In genomic region chr1:206967096-206967851, GRCh38 we compare ENCODE assay signal across 9 cellular contexts. TPM values are rescaled to one million over a fixed set of nuclear protein-coding genes. Genes with fewer than 3 reads are reported as not detected.
DNase-seq lines count a peak whose midpoint lies in the region; ATAC-seq lines count a peak whose summit lies in the region.
"Had no signal": no experiment of that assay in that cellular context is flagged by ENCODE, and none has a peak within 500 bp of the region (broad histone marks: within the 10 kb centered on the region; RNA-seq: fewer than 3 reads in every experiment).

No MANE protein-coding gene starts in this region.

- H3K36me3 Mint-ChIP-seq in dendritic cell treated with granulocyte-macrophage colony-stimulating factor and Interleukin-4, amounts not matched to agents 40 ng/mL and 50 ng/mL, for 4 days (ENCODE audit: low read depth): no peaks in the 10 kb centered on the region

- peaks cover 45% of the 10 kb centered on the region for H3K27me3 Mint-ChIP-seq in dendritic cell treated with granulocyte-macrophage colony-stimulating factor and Interleukin-4, amounts not matched to agents 40 ng/mL and 50 ng/mL, for 4 days

- intact Hi-C loops in dendritic cell treated with granulocyte-macrophage colony-stimulating factor and Interleukin-4, amounts not matched to agents 40 ng/mL and 50 ng/mL, for 4 days (cut with micrococcal nuclease): no loop called here

- peak overlapping the region; percentile 33 for H3K4me3 Mint-ChIP-seq in dendritic cell treated with granulocyte-macrophage colony-stimulating factor and Interleukin-4, amounts not matched to agents 40 ng/mL and 50 ng/mL, for 4 days

- H3K4me1 Mint-ChIP-seq in dendritic cell treated with granulocyte-macrophage colony-stimulating factor and Interleukin-4, amounts not matched to agents 40 ng/mL and 50 ng/mL, for 4 days (ENCODE audit: low read depth): peaks cover 69% of the 10 kb centered on the region

- H3K9me3 Mint-ChIP-seq in dendritic cell treated with granulocyte-macrophage colony-stimulating factor and Interleukin-4, amounts not matched to agents 40 ng/mL and 50 ng/mL, for 4 days: no peaks in the 10 kb centered on the region

- DNase-seq in AML-193 (lab: John Stamatoyannopoulos, UW): peak; percentile 77 to 79
- peak; percentile 5 for DNase-seq in LHCN-M2 (ENCODE audit: low read depth)
- no peak for DNase-seq in dermis blood vessel endothelial cell
- no peak for DNase-seq in stimulated activated CD4-positive, alpha-beta T cell treated with anti-CD3 and anti-CD28 coated beads, Interleukin-15, amount 100 ng/mL, for 24 hours
- no peak for DNase-seq in hepatic stellate cell (ENCODE audit: low spot score)

- peak; percentile 46 for ATAC-seq in GM19023 (IDR thresholded peaks at IDR 0.05; ENCODE audit: unreplicated experiment)
- ATAC-seq in GM21576 (IDR thresholded peaks at IDR 0.05; ENCODE audit: unreplicated experiment): no peak

- H3K27ac Mint-ChIP-seq in dendritic cell treated with granulocyte-macrophage colony-stimulating factor and Interleukin-4, amounts not matched to agents 40 ng/mL and 50 ng/mL, for 4 days: peak overlapping the region; percentile 75

RNA-seq across cellular contexts. Expression of gene FCAMR, which starts 3.0 kb away (rescaled TPM):
- total RNA-seq in LHCN-M2 (2014; rRNA removed): not detected in 2 replicates
- polyA plus RNA-seq in LHCN-M2 (2012): not detected
- not detected in 2 replicates for total RNA-seq in dermis blood vessel endothelial cell
- total RNA-seq: SK-MEL-5 had no signal

RNA-seq across cellular contexts. Expression of gene PIGR, which starts 21.0 kb away (rescaled TPM):
- total RNA-seq in LHCN-M2 (2014; rRNA removed) (not detected in 2 replicates), dermis blood vessel endothelial cell (under 0.01 TPM in 2 replicates)
- polyA plus RNA-seq in LHCN-M2 (2012): not detected
- total RNA-seq: SK-MEL-5 had no signal

RNA-seq across cellular contexts. Expression of gene FCMR, which starts 45.5 kb away (rescaled TPM):
- not detected in 2 replicates for total RNA-seq in LHCN-M2 (2014; rRNA removed)
- 0.16 TPM for polyA plus RNA-seq in LHCN-M2 (2012)
- 0.17 TPM in 1 of 2 replicates, not detected in the other for total RNA-seq in dermis blood vessel endothelial cell

Comparison
In these comparisons a context has a peak if more than half of its experiments do, and no peak if none do; other contexts are left out.
1. DNase-seq: peak in AML-193 (2 of 2) and LHCN-M2 (single experiment); none in dermis blood vessel endothelial cell (single experiment), stimulated activated CD4-positive, alpha-beta T cell treated with anti-CD3 and anti-CD28 coated beads, Interleukin-15, amount 100 ng/mL, for 24 hours (single experiment) and hepatic stellate cell (single experiment).